ENCODE assay signal across 8 cellular contexts in genomic region chr3:45688882-45689786, GRCh38. TPM values are rescaled to one million over a fixed set of nuclear protein-coding genes. Genes with fewer than 3 reads are reported as not detected.
DNase-seq lines count a peak whose midpoint lies in the region; ATAC-seq and TF ChIP-seq lines count a peak whose summit lies in the region.

SACM1L (plus strand) TSS chr3:45689396; CDS start chr3:45689466, 70 bp downstream.

- H3K9me3 Mint-ChIP-seq in IgD-negative memory B cell = peaks cover 0 to 5% (median 0%) of the 10 kb centered on the region in 3 donors

- H3K4me1 Mint-ChIP-seq in IgD-negative memory B cell = peaks cover 37 to 48% (median 40%) of the 10 kb centered on the region in 3 donors

- H3K9me3 ChIP-seq in mononuclear cell (ENCODE audit: low read depth, low read length) = no peaks in the 10 kb centered on the region

- peak; percentile 96 for DNase-seq in DMS 273 treated with DMSO at 0.1 percent for 48 hours (lab: John Stamatoyannopoulos, UW)
- DNase-seq in OCI-M2 (lab: John Stamatoyannopoulos, UW; ENCODE audit: unreplicated experiment) = peak; percentile 88
- peak; percentile 93 for DNase-seq in activated T-cell treated with anti-CD3 and anti-CD28 coated beads for 4 hours
- peak; percentile 99 for DNase-seq in epithelial cell of esophagus (ENCODE audit: low read depth)
- peak; percentile 85 to 90 for DNase-seq in stimulated activated CD8-positive, alpha-beta memory T cell treated with anti-CD3 and anti-CD28 coated beads, Interleukin-4, amount 100 ng/mL, for 1 hour (ENCODE audit: low read depth in 2 of 2, low spot score in 1 of 2)

- H3K4me3 Mint-ChIP-seq in IgD-negative memory B cell = peak within 1 kb of the TSS; percentile 93 to 96 (median 94)

- peak; percentile 87 for ATAC-seq in GM21529 (IDR thresholded peaks at IDR 0.05; ENCODE audit: unreplicated experiment)

- peaks cover 7% of the 10 kb centered on the region for H3K36me3 Mint-ChIP-seq in IgD-negative memory B cell

- H3K4me3 ChIP-seq in epithelial cell of esophagus (ENCODE audit: low read length) (peak within 1 kb of the TSS; percentile 77), mononuclear cell (ENCODE audit: low read length) (peak within 1 kb of the TSS; percentile 82)

- peak within 1 kb of the TSS; percentile 99 to 100 (median 100) for H3K27ac Mint-ChIP-seq in IgD-negative memory B cell

- TF ChIP-seq CTCF in epithelial cell of esophagus (IDR thresholded peaks at IDR 0.05; ENCODE audit: insufficient read depth, low read depth, low read length, missing control alignments) = no peak

- no peaks in the 10 kb centered on the region for H3K27me3 ChIP-seq in mononuclear cell (ENCODE audit: insufficient read depth, low read length)

- H3K4me1 ChIP-seq in mononuclear cell (ENCODE audit: insufficient read depth, low read length) = peaks cover 54% of the 10 kb centered on the region

- peaks cover 2% of the 10 kb centered on the region for H3K27me3 Mint-ChIP-seq in IgD-negative memory B cell

RNA-seq across cellular contexts. Expression of gene SACM1L, which starts in this region (rescaled TPM):
- 14.9 TPM for polyA plus RNA-seq in IgD-negative memory B cell
- total RNA-seq in mononuclear cell = 42.7 TPM

Comparison
In these comparisons a context has a peak if more than half of its experiments do, and no peak if none do; other contexts are left out.
1. Peak in every context shown above with its lines: DNase-seq, ATAC-seq and H3K4me3 ChIP-seq.